ENCODE assay signal across 23 cellular contexts in genomic region chr4:177802149-177802548, GRCh38.
"Had no signal": no experiment of that assay in that cellular context is flagged by ENCODE, and none has a peak within 500 bp of the region (broad histone marks: within the 10 kb centered on the region; RNA-seq: fewer than 3 reads in every experiment).

No MANE protein-coding gene starts in this region.

- H3K27ac ChIP-seq: dorsolateral prefrontal cortex, gastroesophageal sphincter, neural progenitor cell, ovary, right atrium auricular region, sigmoid colon, skin epidermis, stomach, thoracic aorta, transverse colon had no signal

- H3K36me3 ChIP-seq: gastroesophageal sphincter, neural progenitor cell, ovary, right atrium auricular region, sigmoid colon, stomach, thoracic aorta, transverse colon had no signal

- H3K9me3 ChIP-seq: gastroesophageal sphincter, ovary, right atrium auricular region, sigmoid colon, stomach, thoracic aorta, transverse colon had no signal

- H3K4me3 Mint-ChIP-seq: immature natural killer cell, natural killer cell, neural progenitor cell had no signal

- H3K9me3 Mint-ChIP-seq: neural progenitor cell had no signal

- H3K4me1 ChIP-seq: gastroesophageal sphincter, neural progenitor cell, right atrium auricular region, sigmoid colon, stomach, transverse colon had no signal

- H3K36me3 Mint-ChIP-seq: immature natural killer cell, natural killer cell, neural progenitor cell had no signal

- DNase-seq: cortex of kidney; dorsolateral prefrontal cortex; effector CD8-positive, alpha-beta T cell; glutamatergic neuron; immature natural killer cell; kidney; left cardiac atrium; mammary epithelial cell; natural killer cell; nucleus accumbens; ovary; sigmoid colon; stimulated activated CD4-positive, alpha-beta T cell treated with anti-CD3 and anti-CD28 coated beads, Interleukin-12 subunit alpha, Interleukin-12 subunit beta, amount 100 ng/mL, for 4 hours; stimulated activated naive CD4-positive, alpha-beta T cell; stomach; substantia nigra; transverse colon had no signal

- H3K4me1 Mint-ChIP-seq: immature natural killer cell, natural killer cell had no signal

- ATAC-seq: esophagus mucosa, gastroesophageal sphincter, left cardiac atrium, natural killer cell had no signal

- H3K27ac Mint-ChIP-seq: immature natural killer cell, natural killer cell, neural progenitor cell had no signal

- H3K4me3 ChIP-seq: dorsolateral prefrontal cortex, gastroesophageal sphincter, neural progenitor cell, ovary, right atrium auricular region, sigmoid colon, skin epidermis, stomach, thoracic aorta, transverse colon had no signal
